In the genomic region with DNA sequence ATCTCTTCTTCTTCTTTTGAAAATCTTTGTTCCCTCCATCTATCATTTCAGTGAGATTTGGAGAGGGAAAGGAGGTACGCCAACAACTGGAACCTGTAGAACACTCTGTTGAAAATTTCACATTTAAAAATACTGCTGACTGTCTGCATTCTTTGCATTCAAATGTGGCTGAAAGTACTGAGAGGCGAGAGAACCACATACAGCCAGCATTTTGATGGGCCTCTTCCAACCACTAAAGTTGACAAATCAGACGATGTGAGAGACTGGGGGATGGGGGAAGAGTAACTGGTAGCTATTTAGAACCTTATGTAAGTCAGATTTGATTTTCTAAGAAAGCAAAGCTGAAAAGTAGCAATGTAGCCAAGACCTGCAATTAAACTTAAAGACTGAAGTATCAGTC, we compare ENCODE assay signal across 9 cellular contexts.
DNase-seq lines count a peak whose midpoint lies in the region; ATAC-seq, FAIRE-seq and TF ChIP-seq lines count a peak whose summit lies in the region.
"Had no signal": no experiment of that assay in that cellular context is flagged by ENCODE, and none has a peak within 500 bp of the region (broad histone marks: within the 10 kb centered on the region; RNA-seq: fewer than 3 reads in every experiment).

No MANE protein-coding gene starts in this region.

- WGBS in K562 (ENCODE audit: insufficient coverage, low coverage, missing lambda C conversion rate), result 73% methylated on average over 3 of the region's 3 CpGs

- TF ChIP-seq CTCF in GM23338 (conservative IDR thresholded peaks at IDR 0.05; ENCODE audit: low read depth in 2 of 2), result no peak
- TF ChIP-seq CTCF in K562 (IDR thresholded peaks at IDR 0.05 in 2 of 3, conservative IDR thresholded peaks at IDR 0.05 in 1 of 3; ENCODE audit: insufficient read depth in 2 of 3, low read depth in 1 of 3, low read length in 3 of 3), result no peak
- no peak for TF ChIP-seq CTCF in natural killer cell (IDR thresholded peaks at IDR 0.05)

- ATAC-seq in GM23338, result no peak
- no peak for ATAC-seq in K562
- peak; percentile 82 to 89 (median 88) for ATAC-seq in natural killer cell
- ATAC-seq in HG03159 (IDR thresholded peaks at IDR 0.05; ENCODE audit: unreplicated experiment), result no peak

- H3K4me2 ChIP-seq in GM23338 (no peak overlapping the region), K562 (ENCODE audit: insufficient read depth, low read length) (no peak overlapping the region)

- H3K9me3 ChIP-seq in K562 (replicated peaks; ENCODE audit: control insufficient read depth, insufficient read depth, low read depth, low read length), result no peaks in the 10 kb centered on the region

- in situ Hi-C loops in K562 (cut with MboI), result no loop called here

- H3K27me3 ChIP-seq in GM23338 (ENCODE audit: insufficient read depth) (no peaks in the 10 kb centered on the region), K562 (ENCODE audit: control insufficient read depth in 2 of 2, insufficient read depth in 2 of 2, low read length in 2 of 2) (no peaks in the 10 kb centered on the region)

- DNase-seq in A172 (ENCODE audit: low spot score) (peak; percentile 8), GM23338 (ENCODE audit: low spot score) (peak; percentile 39), K562 (ENCODE audit: extremely low read depth in 1 of 4, low spot score in 3 of 4) (no peak), natural killer cell (no peak), NCI-H82 (lab: John Stamatoyannopoulos, UW) (no peak), ureter (ENCODE audit: low spot score) (no peak), kidney glomerular epithelial cell (lab: John Stamatoyannopoulos, UW) (no peak)
- DNase-seq: activated B cell treated with CpG ODN at 0.5 μM for 24 hours had no signal

- H3K79me2 ChIP-seq in GM23338 (replicated peaks; ENCODE audit: insufficient read depth), result no peaks in the 10 kb centered on the region
- no peaks in the 10 kb centered on the region for H3K79me2 ChIP-seq in K562 (ENCODE audit: control insufficient read depth, insufficient read depth, low read length)

- no peaks in the 10 kb centered on the region for H3F3A ChIP-seq in GM23338 (replicated peaks; ENCODE audit: low read depth)

- peaks cover 2% of the 10 kb centered on the region for H3K27me3 Mint-ChIP-seq in GM23338 (ENCODE audit: insufficient read depth, low read depth, poor library complexity)
- H3K27me3 Mint-ChIP-seq in natural killer cell (ENCODE audit: low read depth in 2 of 2), result no peaks in the 10 kb centered on the region
- H3K27me3 Mint-ChIP-seq: activated B cell treated with CpG ODN at 0.5 μM for 24 hours had no signal

- CTCF ChIA-PET in K562 (lab: Yijun Ruan, JAX; ENCODE audit: low intra/inter-chr PET ratio), result no interaction called here

- H3K4me1 ChIP-seq in GM23338 (ENCODE audit: insufficient read depth) (peaks cover 9% of the 10 kb centered on the region; the same call in 1 of the 2 replicates), K562 (replicated peaks in 1 of 2; ENCODE audit: control insufficient read depth in 2 of 2, insufficient read depth in 2 of 2, low read length in 2 of 2) (no peaks in the 10 kb centered on the region)

- H2AFZ ChIP-seq in GM23338 (no peak overlapping the region), K562 (ENCODE audit: low read depth, low read length) (no peak overlapping the region)

- no peaks in the 10 kb centered on the region for H3K9me2 ChIP-seq in GM23338 (ENCODE audit: insufficient read depth)

- H3K4me3 ChIP-seq in GM23338 (no peak overlapping the region), K562 (no peak overlapping the region)

- TF ChIP-seq EP300 in K562 (IDR thresholded peaks at IDR 0.05; ENCODE audit: low read length), result no peak

- no TSS peak for BruUV-seq in K562 (replicated peaks; lab: Mats Ljungman, UMichigan)

- H3K27ac ChIP-seq in GM23338 (ENCODE audit: low read depth), result peak overlapping the region; percentile 22; the same call in 1 of the 2 replicates
- no peak overlapping the region for H3K27ac ChIP-seq in K562 (ENCODE audit: extremely low read depth, low read depth, low read length)

- no peak overlapping the region for H3K9ac ChIP-seq in K562 (ENCODE audit: insufficient read depth in 1 of 2, low read depth in 2 of 2, low read length in 2 of 2)

- no peaks in the 10 kb centered on the region for H3K9me3 Mint-ChIP-seq in GM23338
- no peaks in the 10 kb centered on the region for H3K9me3 Mint-ChIP-seq in natural killer cell
- H3K9me3 Mint-ChIP-seq: activated B cell treated with CpG ODN at 0.5 μM for 24 hours had no signal

- H3K4me3 Mint-ChIP-seq in GM23338 (no peak overlapping the region), natural killer cell (no peak overlapping the region)
- H3K4me3 Mint-ChIP-seq: activated B cell treated with CpG ODN at 0.5 μM for 24 hours had no signal

- H3K36me3 ChIP-seq in GM23338 (ENCODE audit: insufficient read depth) (no peaks in the 10 kb centered on the region), K562 (ENCODE audit: control insufficient read depth, insufficient read depth, low read length) (peaks cover 77% of the 10 kb centered on the region)

- H3K4me1 Mint-ChIP-seq in GM23338, result peaks cover 9% of the 10 kb centered on the region; the same call in 2 of the 3 replicates
- peaks cover 10 to 11% of the 10 kb centered on the region in 2 donors for H3K4me1 Mint-ChIP-seq in natural killer cell
- H3K4me1 Mint-ChIP-seq: activated B cell treated with CpG ODN at 0.5 μM for 24 hours had no signal

- 0 out of 2 replicates have a peak overlapping the region, but pooled peaks have one; percentile 5 for H3K27ac Mint-ChIP-seq in GM23338
- H3K27ac Mint-ChIP-seq in natural killer cell, result peak overlapping the region; percentile 4 to 49
- H3K27ac Mint-ChIP-seq: activated B cell treated with CpG ODN at 0.5 μM for 24 hours had no signal

- intact Hi-C loops in K562 (cut with micrococcal nuclease), result no loop called here
- intact Hi-C loops in natural killer cell (cut with micrococcal nuclease), result no loop called here

- H3K36me3 Mint-ChIP-seq in GM23338 (ENCODE audit: low read depth) (peaks cover 29% of the 10 kb centered on the region), natural killer cell (no peaks in the 10 kb centered on the region)

- TF ChIP-seq RAD21 in K562 (CRISPR knock-in tag; conservative IDR thresholded peaks at IDR 0.05 in 1 of 2, IDR thresholded peaks at IDR 0.05 in 1 of 2), result no peak

- no peaks in the 10 kb centered on the region for H3K9me1 ChIP-seq in K562 (ENCODE audit: control insufficient read depth, insufficient read depth, low read length)

- no peak for TF ChIP-seq POLR2A in K562 (conservative IDR thresholded peaks at IDR 0.05)

- no peak for FAIRE-seq in K562 (lab: Jason Lieb, UNC)

- H4K20me1 ChIP-seq in GM23338 (replicated peaks; ENCODE audit: insufficient read depth) (no peaks in the 10 kb centered on the region; the same call in 1 of the 2 replicates), K562 (replicated peaks; ENCODE audit: control insufficient read depth, insufficient read depth, low read length) (no peaks in the 10 kb centered on the region)

- POLR2A ChIA-PET in K562 (lab: Yijun Ruan, JAX), result interaction anchor here (0.6 kb wide), 1 partner anchor 139 kb away, joined by 3 read pairs; no protein-coding TSS in a partner anchor

TF ChIP-seq in GM23338, 12 proteins besides CTCF, POLR2A, EP300 and RAD21 (continues in another document):
- TF ChIP-seq ZNF331 (CRISPR knock-in tag; IDR thresholded peaks at IDR 0.05; ENCODE audit: low read depth), result no peak
- no peak for TF ChIP-seq EZH2 (IDR thresholded peaks at IDR 0.05; ENCODE audit: low read depth, unreplicated experiment)

TF ChIP-seq in K562, 482 proteins besides CTCF, POLR2A, EP300 and RAD21:
- TF ChIP-seq ZNF316 (IDR thresholded peaks at IDR 0.05), result peak; percentile 15; the same call in 1 of the 2 replicates
- no peak for TF ChIP-seq EGR1 (conservative IDR thresholded peaks at IDR 0.05)
- no peak for TF ChIP-seq CAMTA2 (CRISPR knock-in tag; conservative IDR thresholded peaks at IDR 0.05)
- no peak for TF ChIP-seq DPF2 (IDR thresholded peaks at IDR 0.05)
TF ChIP-seq in K562: peak in this region for 1.

Comparison
In these comparisons a context has a peak if more than half of its experiments do, and no peak if none do; other contexts are left out.
1. DNase-seq: peak in A172 (single experiment) and GM23338 (single experiment); none in K562 (0 of 4), natural killer cell (single experiment), NCI-H82 (single experiment), ureter (single experiment) and kidney glomerular epithelial cell (single experiment).
2. ATAC-seq: peak in natural killer cell (3 of 3); none in GM23338 (single experiment), K562 (single experiment) and HG03159 (single experiment).